Comparison of ENCODE assay signal across 16 cellular contexts in genomic region chr11:83364500-83365059, GRCh38.
"Had no signal": no experiment of that assay in that cellular context is flagged by ENCODE, and none has a peak within 500 bp of the region (broad histone marks: within the 10 kb centered on the region; RNA-seq: fewer than 3 reads in every experiment).

No MANE protein-coding gene starts in this region.

- DNase-seq: activated CD4-positive, alpha-beta T cell treated with anti-CD3 and anti-CD28 coated beads, Interleukin-2, amount 10 ng/mL, durations not matched to agents 24 days and 14 days; activated CD8-positive, alpha-beta memory T cell treated with anti-CD3 and anti-CD28 coated beads, Interleukin-2, amount 50 U/mL, for 4 hours; activated gamma-delta T cell; activated T-cell treated with anti-CD3 and anti-CD28 coated beads, Interleukin-2, amount 50 U/mL, for 72 hours; dermis blood vessel endothelial cell; effector memory CD4-positive, alpha-beta T cell; gastrocnemius medialis; head of caudate nucleus; left cardiac atrium; naive thymus-derived CD8-positive, alpha-beta T cell; stimulated activated CD4-positive, alpha-beta T cell treated with anti-CD3 and anti-CD28 coated beads, Interleukin-12 subunit alpha, Interleukin-12 subunit beta, amount 100 ng/mL, for 4 hours; stimulated activated CD4-positive, alpha-beta T cell treated with anti-CD3 and anti-CD28 coated beads, Interleukin-1b, Interleukin-23, amount 100 ng/mL, for 48 hours; stimulated activated naive CD8-positive, alpha-beta T cell treated with anti-CD3 and anti-CD28 coated beads, Interleukin-15, Interleukin-2, amounts not matched to agents 100 U/mL and 50 U/mL, for 24 hours; substantia nigra; T1000; tibial artery had no signal

- H3K4me3 ChIP-seq: gastrocnemius medialis, tibial artery had no signal

- H3K36me3 ChIP-seq: gastrocnemius medialis, tibial artery had no signal

- H3K27ac ChIP-seq: gastrocnemius medialis, tibial artery had no signal

- ATAC-seq: activated T-cell treated with anti-CD3 and anti-CD28 coated beads, Interleukin-2, amount 50 U/mL, for 72 hours; gastrocnemius medialis; left cardiac atrium; naive thymus-derived CD8-positive, alpha-beta T cell; stimulated activated naive CD8-positive, alpha-beta T cell treated with anti-CD3 and anti-CD28 coated beads, Interleukin-15, Interleukin-2, amounts not matched to agents 100 U/mL and 50 U/mL, for 24 hours had no signal

- H3K4me1 ChIP-seq: gastrocnemius medialis, tibial artery had no signal

- H3K27me3 ChIP-seq: gastrocnemius medialis, tibial artery had no signal
